In genomic region chr7:64883113-64883905, GRCh38 we compare ENCODE assay signal across 13 cellular contexts. TPM values are rescaled to one million over a fixed set of nuclear protein-coding genes. Genes with fewer than 3 reads are reported as not detected.
A peak's percentile ranks its signal among the peaks of the same experiment; 100 is the strongest.
DNase-seq lines count a peak whose midpoint lies in the region; ATAC-seq, FAIRE-seq and TF ChIP-seq lines count a peak whose summit lies in the region.
"Had no signal": no experiment of that assay in that cellular context is flagged by ENCODE, and none has a peak within 500 bp of the region (broad histone marks: within the 10 kb centered on the region; RNA-seq: fewer than 3 reads in every experiment).

No MANE protein-coding gene starts in this region.

- peak; percentile 7 for FAIRE-seq in bronchial epithelial cell (lab: Jason Lieb, UNC)

- peak overlapping the region; percentile 62 for H3K4me3 Mint-ChIP-seq in activated naive CD4-positive, alpha-beta T cell treated with anti-CD3 and anti-CD28 coated beads for 36 hours
- H3K4me3 Mint-ChIP-seq in memory B cell, result peak overlapping the region; percentile 74

- WGBS in transverse colon (ENCODE audit: low coverage in 1 of 2), 2 donors, result 85 to 100% methylated on average over 2 to 34 of the region's 38 CpGs
- 54% methylated on average over 37 to 38 of the region's 38 CpGs for WGBS in body of pancreas, 2 donors

- no peaks in the 10 kb centered on the region for H3K9me3 Mint-ChIP-seq in activated naive CD4-positive, alpha-beta T cell treated with anti-CD3 and anti-CD28 coated beads for 36 hours
- H3K9me3 Mint-ChIP-seq in memory B cell, result no peaks in the 10 kb centered on the region

- H3K27ac Mint-ChIP-seq in activated naive CD4-positive, alpha-beta T cell treated with anti-CD3 and anti-CD28 coated beads for 36 hours, result no peak overlapping the region
- H3K27ac Mint-ChIP-seq in memory B cell, result no peak overlapping the region

- H3K9me3 ChIP-seq in transverse colon (no peaks in the 10 kb centered on the region), body of pancreas (no peaks in the 10 kb centered on the region)

- H3K4me1 Mint-ChIP-seq in activated naive CD4-positive, alpha-beta T cell treated with anti-CD3 and anti-CD28 coated beads for 36 hours (ENCODE audit: low read depth), result peaks cover 13% of the 10 kb centered on the region
- H3K4me1 Mint-ChIP-seq in memory B cell, result peaks cover 4% of the 10 kb centered on the region

- H3K27me3 Mint-ChIP-seq in activated naive CD4-positive, alpha-beta T cell treated with anti-CD3 and anti-CD28 coated beads for 36 hours (ENCODE audit: low read depth), result peaks cover 67% of the 10 kb centered on the region
- peaks cover 48% of the 10 kb centered on the region for H3K27me3 Mint-ChIP-seq in memory B cell

- intact Hi-C loops in activated naive CD4-positive, alpha-beta T cell treated with anti-CD3 and anti-CD28 coated beads for 36 hours (cut with micrococcal nuclease), result no loop called here
- intact Hi-C loops in transverse colon (cut with DNase I; ENCODE audit: low total_unique reads), result no loop called here
- intact Hi-C loops in body of pancreas (cut with DNase I), result no loop called here

- peaks cover 0 to 13% (median 4%) of the 10 kb centered on the region in 4 donors for H3K4me1 ChIP-seq in transverse colon
- peaks cover 16% of the 10 kb centered on the region for H3K4me1 ChIP-seq in body of pancreas

- CTCF ChIA-PET in activated naive CD4-positive, alpha-beta T cell treated with anti-CD3 and anti-CD28 coated beads for 36 hours (lab: Charles Lee), result no interaction called here

- no peak for DNase-seq in activated naive CD4-positive, alpha-beta T cell treated with anti-CD3 and anti-CD28 coated beads for 36 hours
- no peak for DNase-seq in activated naive CD4-positive, alpha-beta T cell treated with Interleukin-2 at 50 U/mL for 16 hours
- DNase-seq in bronchial epithelial cell (ENCODE audit: low read depth), result no peak
- no peak for DNase-seq in memory B cell (ENCODE audit: low spot score in 2 of 2)
- DNase-seq in transverse colon, result no peak
- DNase-seq in body of pancreas, result no peak
- no peak for DNase-seq in T-helper 9 cell
- DNase-seq: activated gamma-delta T cell, NCI-H1694 had no signal

- in situ Hi-C loops in transverse colon (cut with MboI; ENCODE audit: low pct_ligation_motif_present in 1 of 4, low pct_unique_long_range_greater_than_20kb in 1 of 4, low sequenced_read_pairs in 3 of 4), result loop anchor here in 1 of 4 donors (25.0 kb wide), 1 partner anchor 96 kb away; the partner anchor contains the start of gene ZNF138

- H3K4me3 ChIP-seq in bronchial epithelial cell (ENCODE audit: low read depth, low read length) (peak overlapping the region; percentile 39), transverse colon (peak overlapping the region in 3 of 4 donors; percentile 14 to 46 (median 34)), body of pancreas (no peak overlapping the region)
- H3K4me3 ChIP-seq: SK-N-MC had no signal

- H3K27me3 ChIP-seq in bronchial epithelial cell (ENCODE audit: control insufficient read depth, insufficient read depth, low read length), result peaks cover 2% of the 10 kb centered on the region
- H3K27me3 ChIP-seq in transverse colon, result peaks cover 21% of the 10 kb centered on the region
- H3K27me3 ChIP-seq in body of pancreas, result no peaks in the 10 kb centered on the region

- no peak for TF ChIP-seq POLR2A in transverse colon (IDR thresholded peaks at IDR 0.05)
- TF ChIP-seq POLR2A in body of pancreas (IDR thresholded peaks at IDR 0.05), result no peak

- no peaks in the 10 kb centered on the region for H3K36me3 ChIP-seq in bronchial epithelial cell (ENCODE audit: control insufficient read depth, insufficient read depth, low read length)
- no peaks in the 10 kb centered on the region for H3K36me3 ChIP-seq in transverse colon
- no peaks in the 10 kb centered on the region for H3K36me3 ChIP-seq in body of pancreas (replicated peaks in 1 of 2; ENCODE audit: insufficient read depth in 1 of 2, low read depth in 2 of 2)
- H3K36me3 ChIP-seq: neutrophil had no signal

- TF ChIP-seq CTCF in bronchial epithelial cell (IDR thresholded peaks at IDR 0.05; ENCODE audit: insufficient read depth, low read length, severe bottlenecking), result no peak
- TF ChIP-seq CTCF in transverse colon (IDR thresholded peaks at IDR 0.05), result no peak
- TF ChIP-seq CTCF in body of pancreas (IDR thresholded peaks at IDR 0.05), result no peak

- no peaks in the 10 kb centered on the region for H3K36me3 Mint-ChIP-seq in activated naive CD4-positive, alpha-beta T cell treated with anti-CD3 and anti-CD28 coated beads for 36 hours (ENCODE audit: low read depth)
- H3K36me3 Mint-ChIP-seq in memory B cell, result peaks cover 3% of the 10 kb centered on the region

- ATAC-seq in memory B cell (ENCODE audit: low read depth) (no peak), body of pancreas (no peak), GM21786 (IDR thresholded peaks at IDR 0.05; ENCODE audit: unreplicated experiment) (no peak)

- peak overlapping the region in 1 of 4 donors; percentile 69 for H3K27ac ChIP-seq in transverse colon
- no peak overlapping the region for H3K27ac ChIP-seq in body of pancreas
- H3K27ac ChIP-seq: C4-2B, neutrophil, SK-N-MC had no signal

- TF ChIP-seq EP300 in transverse colon (IDR thresholded peaks at IDR 0.05; ENCODE audit: low read depth), result no peak

RNA-seq across cellular contexts. Expression of gene ZNF273, which starts 19.8 kb away (rescaled TPM):
- 10 to 100 TPM; 10.9 to 12.3 TPM for total RNA-seq in activated naive CD4-positive, alpha-beta T cell treated with anti-CD3 and anti-CD28 coated beads for 36 hours
- total RNA-seq in bronchial epithelial cell (2.6 and 3.1 TPM in 2 replicates), transverse colon (10 to 100 TPM in 1 of 4 donors, 1 to 10 TPM in 3; 4.1 to 14.9 (median 5.7) TPM), body of pancreas (10 to 100 TPM in 1 of 2 donors, 1 to 10 TPM in 1; 4.2 to 19.4 TPM)

Comparison
In these comparisons a context has a peak if more than half of its experiments do, and no peak if none do; other contexts are left out.
1. H3K4me3 ChIP-seq: peak in bronchial epithelial cell (single experiment) and transverse colon (3 of 4); none in body of pancreas (0 of 2).